ENCODE assay signal across 1 cellular context in genomic region chr10:102419561-102420442, GRCh38.
A peak's percentile ranks its signal among the peaks of the same experiment; 100 is the strongest.
TF ChIP-seq lines count a peak whose summit lies in the region.

No MANE protein-coding gene starts in this region.

TF ChIP-seq in HEK293, 187 proteins besides CTCF, POLR2A, EP300 and RAD21 (continued from another document and continues in another):
- TF ChIP-seq ZBTB10 (tag by site-specific recombination; IDR thresholded peaks at IDR 0.05) (peak; percentile 48), SP3 (tag by site-specific recombination; IDR thresholded peaks at IDR 0.05) (0 out of 2 replicates have a peak, but pooled peaks have one; percentile 29), ZNF76 (tag by site-specific recombination; IDR thresholded peaks at IDR 0.05; ENCODE audit: borderline replicate concordance, low read depth) (peak; percentile 92), KLF9 (tag by site-specific recombination; IDR thresholded peaks at IDR 0.05; ENCODE audit: low read depth) (peak; percentile 17; the same call in 1 of the 2 replicates), ZBTB48 (tag by site-specific recombination; IDR thresholded peaks at IDR 0.05) (0 out of 2 replicates have a peak, but pooled peaks have one; percentile 69), ZBTB7A (tag by site-specific recombination; IDR thresholded peaks at IDR 0.05; ENCODE audit: low read depth) (peak; percentile 93), KLF17 (tag by site-specific recombination; IDR thresholded peaks at IDR 0.05) (peak; percentile 11; the same call in 1 of the 2 replicates), ZNF148 (tag by site-specific recombination; IDR thresholded peaks at IDR 0.05; ENCODE audit: borderline replicate concordance) (no peak), SCRT2 (tag by site-specific recombination; IDR thresholded peaks at IDR 0.05) (no peak), ZBTB20 (tag by site-specific recombination; IDR thresholded peaks at IDR 0.05) (0 out of 2 replicates have a peak, but pooled peaks have one; percentile 32), IKZF3 (tag by site-specific recombination; IDR thresholded peaks at IDR 0.05) (peak; percentile 88), ZNF561 (tag by site-specific recombination; IDR thresholded peaks at IDR 0.05; ENCODE audit: borderline replicate concordance) (peak; percentile 66; the same call in 1 of the 2 replicates), ZNF514 (tag by site-specific recombination; IDR thresholded peaks at IDR 0.05) (no peak), ZNF335 (tag by site-specific recombination; conservative IDR thresholded peaks at IDR 0.05) (peak; percentile 74), ZNF701 (tag by site-specific recombination; IDR thresholded peaks at IDR 0.05) (no peak), KLF8 (tag by site-specific recombination; IDR thresholded peaks at IDR 0.05) (peak; percentile 58), ZNF350 (tag by site-specific recombination; IDR thresholded peaks at IDR 0.05) (no peak), ZNF175 (tag by site-specific recombination; IDR thresholded peaks at IDR 0.05) (no peak), EGR2 (tag by site-specific recombination; IDR thresholded peaks at IDR 0.05; ENCODE audit: low read depth) (no peak), ZXDB (tag by site-specific recombination; IDR thresholded peaks at IDR 0.05) (peak; percentile 61; the same call in 1 of the 2 replicates), ZNF660 (tag by site-specific recombination; IDR thresholded peaks at IDR 0.05) (no peak), ZNF394 (tag by site-specific recombination; IDR thresholded peaks at IDR 0.05; ENCODE audit: borderline replicate concordance) (peak; percentile 55; the same call in 1 of the 2 replicates), GLIS1 (tag by site-specific recombination; IDR thresholded peaks at IDR 0.05) (peak; percentile 87), ZNF768 (tag by site-specific recombination; IDR thresholded peaks at IDR 0.05) (no peak), KLF7 (tag by site-specific recombination; IDR thresholded peaks at IDR 0.05; ENCODE audit: borderline replicate concordance) (no peak), ZNF664 (tag by site-specific recombination; IDR thresholded peaks at IDR 0.05) (no peak), REST (tag by site-specific recombination; IDR thresholded peaks at IDR 0.05) (peak; percentile 98), ZBTB26 (tag by site-specific recombination; optimal IDR thresholded peaks at IDR 0.05) (peak; percentile 99), HOXC10 (CRISPR knock-in tag; IDR thresholded peaks at IDR 0.05) (no peak), ZNF596 (tag by site-specific recombination; IDR thresholded peaks at IDR 0.05) (no peak), ZNF600 (tag by site-specific recombination; IDR thresholded peaks at IDR 0.05) (peak; percentile 81; the same call in 1 of the 2 replicates), PATZ1 (tag by site-specific recombination; IDR thresholded peaks at IDR 0.05) (peak; percentile 88), ZSCAN30 (tag by site-specific recombination; IDR thresholded peaks at IDR 0.05) (peak; percentile 62; the same call in 1 of the 2 replicates), SP7 (tag by site-specific recombination; IDR thresholded peaks at IDR 0.05) (peak; percentile 47; the same call in 1 of the 2 replicates), ZNF341 (tag by site-specific recombination; IDR thresholded peaks at IDR 0.05; ENCODE audit: low read depth) (no peak; the same call in 1 of the 2 replicates), ZNF692 (tag by site-specific recombination; IDR thresholded peaks at IDR 0.05) (0 out of 2 replicates have a peak, but pooled peaks have one; percentile 14)
- TF ChIP-seq, protein P1, sequence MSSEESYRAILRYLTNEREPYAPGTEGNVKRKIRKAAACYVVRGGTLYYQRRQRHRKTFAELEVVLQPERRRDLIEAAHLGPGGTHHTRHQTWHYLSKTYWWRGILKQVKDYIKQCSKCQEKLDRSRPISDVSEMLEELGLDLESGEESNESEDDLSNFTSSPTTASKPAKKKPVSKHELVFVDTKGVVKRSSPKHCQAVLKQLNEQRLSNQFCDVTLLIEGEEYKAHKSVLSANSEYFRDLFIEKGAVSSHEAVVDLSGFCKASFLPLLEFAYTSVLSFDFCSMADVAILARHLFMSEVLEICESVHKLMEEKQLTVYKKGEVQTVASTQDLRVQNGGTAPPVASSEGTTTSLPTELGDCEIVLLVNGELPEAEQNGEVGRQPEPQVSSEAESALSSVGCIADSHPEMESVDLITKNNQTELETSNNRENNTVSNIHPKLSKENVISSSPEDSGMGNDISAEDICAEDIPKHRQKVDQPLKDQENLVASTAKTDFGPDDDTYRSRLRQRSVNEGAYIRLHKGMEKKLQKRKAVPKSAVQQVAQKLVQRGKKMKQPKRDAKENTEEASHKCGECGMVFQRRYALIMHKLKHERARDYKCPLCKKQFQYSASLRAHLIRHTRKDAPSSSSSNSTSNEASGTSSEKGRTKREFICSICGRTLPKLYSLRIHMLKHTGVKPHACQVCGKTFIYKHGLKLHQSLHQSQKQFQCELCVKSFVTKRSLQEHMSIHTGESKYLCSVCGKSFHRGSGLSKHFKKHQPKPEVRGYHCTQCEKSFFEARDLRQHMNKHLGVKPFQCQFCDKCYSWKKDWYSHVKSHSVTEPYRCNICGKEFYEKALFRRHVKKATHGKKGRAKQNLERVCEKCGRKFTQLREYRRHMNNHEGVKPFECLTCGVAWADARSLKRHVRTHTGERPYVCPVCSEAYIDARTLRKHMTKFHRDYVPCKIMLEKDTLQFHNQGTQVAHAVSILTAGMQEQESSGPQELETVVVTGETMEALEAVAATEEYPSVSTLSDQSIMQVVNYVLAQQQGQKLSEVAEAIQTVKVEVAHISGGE (tag by site-specific recombination; conservative IDR thresholded peaks at IDR 0.05; ENCODE audit: low read depth) = peak; percentile 12; the same call in 1 of the 2 replicates
